Comparison of ENCODE assay signal across 8 cellular contexts in the genomic region with DNA sequence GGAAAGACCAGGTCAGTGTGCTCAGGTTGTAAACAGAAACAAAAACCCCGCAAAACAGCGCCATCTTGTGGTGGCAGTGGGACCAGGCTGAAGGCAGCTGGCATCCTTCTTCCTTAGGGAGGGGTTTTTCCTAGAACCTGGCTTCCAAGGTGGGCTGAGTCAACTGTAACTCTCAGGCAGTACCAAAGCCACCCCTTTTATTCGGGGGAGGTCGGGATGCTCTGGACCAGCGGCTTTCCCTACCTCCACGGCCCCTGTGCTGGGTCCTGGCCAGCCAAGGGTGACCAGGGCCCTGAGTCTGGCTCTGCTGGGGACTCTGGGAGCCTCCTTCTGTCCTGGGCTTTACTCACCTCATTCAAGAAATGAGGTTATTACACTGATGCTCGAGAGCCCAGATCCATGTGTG.
DNase-seq lines count a peak whose midpoint lies in the region; ATAC-seq, FAIRE-seq and TF ChIP-seq lines count a peak whose summit lies in the region.

No MANE protein-coding gene starts in this region.

- TF ChIP-seq POLR2A in A549 (IDR thresholded peaks at IDR 0.05; ENCODE audit: low read length) (no peak), GM12891 (IDR thresholded peaks at IDR 0.05; ENCODE audit: low read depth, low read length) (no peak), lower leg skin (IDR thresholded peaks at IDR 0.05) (no peak)

- peak; percentile 68 to 86 for DNase-seq in A549 (ENCODE audit: low read depth in 1 of 2, low spot score in 1 of 2)
- peak; percentile 79 for DNase-seq in GM12891 (ENCODE audit: insufficient read length, low spot score)
- DNase-seq in NCI-H2227 treated with DMSO at 0.1 percent for 48 hours (lab: John Stamatoyannopoulos, UW), result peak; percentile 58
- peak; percentile 78 for DNase-seq in activated CD4-positive, alpha-beta T cell treated with anti-CD3 and anti-CD28 coated beads for 48 hours
- peak; percentile 83 for DNase-seq in colonic mucosa
- peak; percentile 35 to 92 for DNase-seq in lower leg skin (ENCODE audit: low spot score in 2 of 2)
- peak; percentile 54 for DNase-seq in stimulated activated CD8-positive, alpha-beta memory T cell treated with anti-CD3 and anti-CD28 coated beads, Interleukin-15, amount 100 ng/mL, for 1 hour (ENCODE audit: low read depth)

- H3K9me3 ChIP-seq in A549 (no peaks in the 10 kb centered on the region), colonic mucosa (no peaks in the 10 kb centered on the region)

- no peak for TF ChIP-seq EP300 in A549 (IDR thresholded peaks at IDR 0.05)

- H3K4me2 ChIP-seq in A549, result no peak overlapping the region

- H3K27me3 ChIP-seq in colonic mucosa, result no peaks in the 10 kb centered on the region

- peak; percentile 73 to 82 for TF ChIP-seq RAD21 in A549 (conservative IDR thresholded peaks at IDR 0.05 in 1 of 2, IDR thresholded peaks at IDR 0.05 in 1 of 2)

- no peak overlapping the region for H3K27ac ChIP-seq in A549
- no peak overlapping the region for H3K27ac ChIP-seq in colonic mucosa

- H3K4me3 ChIP-seq in A549, result no peak overlapping the region
- no peak overlapping the region for H3K4me3 ChIP-seq in colonic mucosa
- no peak overlapping the region for H3K4me3 ChIP-seq in lower leg skin (ENCODE audit: low read depth, poor library complexity, severe bottlenecking)

- TF ChIP-seq CTCF in A549 (IDR thresholded peaks at IDR 0.05) (peak; percentile 93), colonic mucosa (IDR thresholded peaks at IDR 0.05) (peak; percentile 94), lower leg skin (IDR thresholded peaks at IDR 0.05) (no peak)

- H3K4me1 ChIP-seq in A549, result no peaks in the 10 kb centered on the region
- peaks cover 11% of the 10 kb centered on the region for H3K4me1 ChIP-seq in colonic mucosa

- POLR2A ChIA-PET in A549 (lab: Yijun Ruan, JAX), result no interaction called here

- H3K9ac ChIP-seq in colonic mucosa (ENCODE audit: low read depth in 2 of 2, low read length in 2 of 2), result no peak overlapping the region

- CTCF ChIA-PET in A549 (lab: Yijun Ruan, JAX), result interaction anchor here (0.7 to 13.1 kb wide), 33 partner anchors 9 to 307 kb away, joined by 3 to 120 read pairs (median 5); partner anchors contain the start of gene FGF19

- peak; percentile 72 for FAIRE-seq in A549 (lab: Jason Lieb, UNC)
- no peak for FAIRE-seq in GM12891 (lab: Jason Lieb, UNC)

- intact Hi-C loops in colonic mucosa (cut with DNase I), result loop anchor here (2.0 to 5.0 kb wide), 2 partner anchors 186 to 204 kb away; partner anchors contain the start of gene FGF19
- intact Hi-C loops in lower leg skin (cut with DNase I; ENCODE audit: low total_unique reads), result loop anchor here (10.0 kb wide), 1 partner anchor 184 kb away; the partner anchor contains the start of gene FGF19

- no peaks in the 10 kb centered on the region for H3K36me3 ChIP-seq in colonic mucosa

- WGBS in A549 (ENCODE audit: missing lambda C conversion rate), result 0% methylated on average over 5 of the region's 7 CpGs
- 5 to 6% methylated on average over 7 of the region's 7 CpGs for WGBS in lower leg skin, 2 donors

- ATAC-seq in A549, result peak; percentile 79 to 87
- ATAC-seq in HG03025 (IDR thresholded peaks at IDR 0.05; ENCODE audit: low FRiP score, unreplicated experiment), result no peak

TF ChIP-seq in A549, 52 proteins besides CTCF, POLR2A, EP300 and RAD21:
- TF ChIP-seq SMC3 (IDR thresholded peaks at IDR 0.05) (peak; percentile 88), SREBF2 (IDR thresholded peaks at IDR 0.05) (no peak)
- TF ChIP-seq, protein P1, sequence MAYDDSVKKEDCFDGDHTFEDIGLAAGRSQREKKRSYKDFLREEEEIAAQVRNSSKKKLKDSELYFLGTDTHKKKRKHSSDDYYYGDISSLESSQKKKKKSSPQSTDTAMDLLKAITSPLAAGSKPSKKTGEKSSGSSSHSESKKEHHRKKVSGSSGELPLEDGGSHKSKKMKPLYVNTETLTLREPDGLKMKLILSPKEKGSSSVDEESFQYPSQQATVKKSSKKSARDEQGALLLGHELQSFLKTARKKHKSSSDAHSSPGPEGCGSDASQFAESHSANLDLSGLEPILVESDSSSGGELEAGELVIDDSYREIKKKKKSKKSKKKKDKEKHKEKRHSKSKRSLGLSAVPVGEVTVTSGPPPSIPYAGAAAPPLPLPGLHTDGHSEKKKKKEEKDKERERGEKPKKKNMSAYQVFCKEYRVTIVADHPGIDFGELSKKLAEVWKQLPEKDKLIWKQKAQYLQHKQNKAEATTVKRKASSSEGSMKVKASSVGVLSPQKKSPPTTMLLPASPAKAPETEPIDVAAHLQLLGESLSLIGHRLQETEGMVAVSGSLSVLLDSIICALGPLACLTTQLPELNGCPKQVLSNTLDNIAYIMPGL (CRISPR knock-in tag; IDR thresholded peaks at IDR 0.05; ENCODE audit: borderline replicate concordance), result no peak

TF ChIP-seq in GM12891, 5 proteins besides CTCF, POLR2A, EP300 and RAD21:
- TF ChIP-seq PAX5 (IDR thresholded peaks at IDR 0.05; ENCODE audit: insufficient read depth, low read length, severe bottlenecking) (peak; percentile 9), POU2F2 (IDR thresholded peaks at IDR 0.05; ENCODE audit: low read depth, low read length) (no peak)

Comparison
In these comparisons a context has a peak if more than half of its experiments do, and no peak if none do; other contexts are left out.
1. CTCF ChIP-seq: peak in A549 (single experiment) and colonic mucosa (single experiment); none in lower leg skin (0 of 3).
2. Peak in every context shown above with its lines, with median percentiles within 50 percentile points of each other: DNase-seq.